Comparison of ENCODE assay signal across 8 cellular contexts in the genomic region with DNA sequence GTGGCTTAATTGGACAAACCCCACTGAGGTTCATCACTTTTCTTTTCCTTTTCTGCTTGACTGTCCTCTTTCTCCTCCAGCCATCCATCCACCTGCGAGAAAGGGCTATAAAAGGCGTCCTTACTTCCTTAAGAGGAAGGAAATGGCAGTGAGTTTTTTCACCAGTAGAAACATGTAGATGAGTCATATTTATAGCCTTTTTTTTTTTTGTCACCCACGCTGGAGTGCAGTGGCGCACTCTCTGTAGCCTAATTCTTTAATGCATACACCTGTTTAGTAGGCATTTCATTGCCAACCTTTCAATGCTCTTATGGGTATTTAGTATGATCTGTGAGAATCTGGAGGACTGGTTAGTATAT. TPM values are rescaled to one million over a fixed set of nuclear protein-coding genes. Genes with fewer than 3 reads are reported as not detected.
A peak's percentile ranks its signal among the peaks of the same experiment; 100 is the strongest.
DNase-seq lines count a peak whose midpoint lies in the region; ATAC-seq and TF ChIP-seq lines count a peak whose summit lies in the region.

No MANE protein-coding gene starts in this region.

- H3K27me3 ChIP-seq in right atrium auricular region (no peaks in the 10 kb centered on the region), Karpas-422 (ENCODE audit: low read length) (0 out of 2 replicates have a peak, but pooled peaks cover 2% of the 10 kb centered on the region), mesendoderm (ENCODE audit: insufficient read depth, low read length, poor library complexity) (no peaks in the 10 kb centered on the region)

- no peak overlapping the region for H2AK5ac ChIP-seq in mesendoderm (ENCODE audit: low read length)

- WGBS in lower leg skin, 2 donors, result 34 to 35% methylated on average over 4 of the region's 4 CpGs
- no CpG with 5 or more reads among the region's 4 CpGs for WGBS in mesendoderm (ENCODE audit: extremely low coverage, insufficient coverage, low lambda C conversion rate)

- no peak overlapping the region for H3K18ac ChIP-seq in mesendoderm (ENCODE audit: low read length)

- no peak overlapping the region for H4K5ac ChIP-seq in mesendoderm (ENCODE audit: low read length)

- peak overlapping the region; percentile 41 for H3K4me3 Mint-ChIP-seq in MCF 10A (ENCODE audit: unreplicated experiment)
- no peak overlapping the region for H3K4me3 Mint-ChIP-seq in stimulated activated memory B cell treated with anti-CD40 and anti-IgM and Interleukin-4, amounts not matched to agents 10 μg/mL and 1 μg/mL and 100 μg/mL, for 72 hours

- TF ChIP-seq POLR2A in lower leg skin (IDR thresholded peaks at IDR 0.05), result no peak

- H2BK5ac ChIP-seq in mesendoderm (ENCODE audit: low read length), result no peak overlapping the region

- no peaks in the 10 kb centered on the region for H3K36me3 Mint-ChIP-seq in MCF 10A (ENCODE audit: insufficient read depth, unreplicated experiment)
- H3K36me3 Mint-ChIP-seq in stimulated activated memory B cell treated with anti-CD40 and anti-IgM and Interleukin-4, amounts not matched to agents 10 μg/mL and 1 μg/mL and 100 μg/mL, for 72 hours, result no peaks in the 10 kb centered on the region

- intact Hi-C loops in left cardiac atrium (cut with DNase I), result no loop called here
- intact Hi-C loops in MCF 10A (cut with micrococcal nuclease), result loop anchor here (2.0 kb wide), 1 partner anchor 16 kb away; a partner anchor contains a TSS
- intact Hi-C loops in lower leg skin (cut with DNase I; ENCODE audit: low total_unique reads), result no loop called here

- H3K9me3 ChIP-seq in right atrium auricular region (no peaks in the 10 kb centered on the region), Karpas-422 (ENCODE audit: low read length) (no peaks in the 10 kb centered on the region)

- H3K9me3 Mint-ChIP-seq in MCF 10A (ENCODE audit: unreplicated experiment), result no peaks in the 10 kb centered on the region
- peaks cover 5% of the 10 kb centered on the region for H3K9me3 Mint-ChIP-seq in stimulated activated memory B cell treated with anti-CD40 and anti-IgM and Interleukin-4, amounts not matched to agents 10 μg/mL and 1 μg/mL and 100 μg/mL, for 72 hours

- H3K9ac ChIP-seq in Karpas-422 (ENCODE audit: low read length) (no peak overlapping the region), mesendoderm (ENCODE audit: low read length) (no peak overlapping the region)

- no peak overlapping the region for H3K23ac ChIP-seq in mesendoderm (ENCODE audit: low read length)

- H3K36me3 ChIP-seq in right atrium auricular region (no peaks in the 10 kb centered on the region), Karpas-422 (ENCODE audit: insufficient read depth, low read length) (no peaks in the 10 kb centered on the region), mesendoderm (ENCODE audit: control insufficient read depth, insufficient read depth, low read length) (no peaks in the 10 kb centered on the region)

- H3K4ac ChIP-seq in mesendoderm (ENCODE audit: low read depth, low read length), result no peak overlapping the region

- no peak overlapping the region for H2BK15ac ChIP-seq in mesendoderm (replicated peaks; ENCODE audit: low read depth)

- CTCF ChIA-PET in MCF 10A (lab: Yijun Ruan, JAX), result interaction anchor here (0.8 kb wide), 1 partner anchor 12 kb away, joined by 5 read pairs; no protein-coding TSS in a partner anchor

- H3K79me1 ChIP-seq in mesendoderm (ENCODE audit: low read length), result no peaks in the 10 kb centered on the region

- peak overlapping the region; percentile 95 for H3K27ac Mint-ChIP-seq in MCF 10A (ENCODE audit: low read depth, unreplicated experiment)
- H3K27ac Mint-ChIP-seq in stimulated activated memory B cell treated with anti-CD40 and anti-IgM and Interleukin-4, amounts not matched to agents 10 μg/mL and 1 μg/mL and 100 μg/mL, for 72 hours, result peak overlapping the region; percentile 64

- no peaks in the 10 kb centered on the region for H3K9me2 ChIP-seq in Karpas-422 (replicated peaks; ENCODE audit: insufficient read depth, low read length)

- H4K8ac ChIP-seq in mesendoderm (ENCODE audit: low read depth, low read length), result no peak overlapping the region

- DNase-seq in right atrium auricular region (ENCODE audit: low spot score) (no peak), left cardiac atrium (no peak), Karpas-422 (no peak), MCF 10A (ENCODE audit: unreplicated experiment) (peak; percentile 65), lower leg skin (ENCODE audit: low spot score in 2 of 2) (no peak), HuH-7.5 (ENCODE audit: low spot score) (no peak), mesendoderm (no peak)

- H4K20me1 ChIP-seq in Karpas-422 (ENCODE audit: insufficient read depth, low read depth, low read length), result no peaks in the 10 kb centered on the region

- BruUV-seq in MCF 10A (replicated peaks; lab: Mats Ljungman, UMichigan), result no TSS peak

- peak overlapping the region; percentile 4 for H2AFZ ChIP-seq in Karpas-422 (ENCODE audit: low read length)

- TF ChIP-seq CTCF in right atrium auricular region (IDR thresholded peaks at IDR 0.05) (no peak), MCF 10A (IDR thresholded peaks at IDR 0.05; ENCODE audit: unreplicated experiment) (no peak), lower leg skin (IDR thresholded peaks at IDR 0.05) (no peak)

- H3K4me1 Mint-ChIP-seq in MCF 10A (ENCODE audit: insufficient read depth, unreplicated experiment), result peaks cover 43% of the 10 kb centered on the region
- peaks cover 71% of the 10 kb centered on the region for H3K4me1 Mint-ChIP-seq in stimulated activated memory B cell treated with anti-CD40 and anti-IgM and Interleukin-4, amounts not matched to agents 10 μg/mL and 1 μg/mL and 100 μg/mL, for 72 hours

- no peaks in the 10 kb centered on the region for H3K79me2 ChIP-seq in Karpas-422 (ENCODE audit: low read length)
- no peaks in the 10 kb centered on the region for H3K79me2 ChIP-seq in mesendoderm (ENCODE audit: control insufficient read depth, insufficient read depth, low read length)

- H2BK120ac ChIP-seq in mesendoderm (ENCODE audit: low read depth, low read length), result no peak overlapping the region

- no peak overlapping the region for H3K4me3 ChIP-seq in right atrium auricular region
- H3K4me3 ChIP-seq in Karpas-422 (ENCODE audit: low read length), result peak overlapping the region; percentile 2; the same call in 1 of the 2 replicates
- H3K4me3 ChIP-seq in lower leg skin (ENCODE audit: low read depth, poor library complexity, severe bottlenecking), result no peak overlapping the region
- no peak overlapping the region for H3K4me3 ChIP-seq in mesendoderm (ENCODE audit: low read length)

- peak overlapping the region; percentile 65 to 77 for H3K27ac ChIP-seq in right atrium auricular region
- H3K27ac ChIP-seq in Karpas-422 (ENCODE audit: low read length), result no peak overlapping the region
- H3K27ac ChIP-seq in mesendoderm (ENCODE audit: low read depth, low read length), result no peak overlapping the region

- POLR2A ChIA-PET in MCF 10A (lab: Yijun Ruan, JAX), result interaction anchor here (0.6 to 17.4 kb wide), 7 partner anchors 8 to 1154 kb away, joined by 3 to 651 read pairs (median 4); a partner anchor contains a TSS

- no peak for ATAC-seq in left cardiac atrium
- ATAC-seq in stimulated activated memory B cell treated with anti-CD40 and anti-IgM and Interleukin-4, amounts not matched to agents 10 μg/mL and 1 μg/mL and 100 μg/mL, for 72 hours, result peak; percentile 82

- H3K4me1 ChIP-seq in right atrium auricular region, result peaks cover 0 to 73% of the 10 kb centered on the region in 2 donors
- peaks cover 21% of the 10 kb centered on the region for H3K4me1 ChIP-seq in Karpas-422 (ENCODE audit: low read length)
- no peaks in the 10 kb centered on the region for H3K4me1 ChIP-seq in mesendoderm (ENCODE audit: control insufficient read depth, low read depth, low read length)

- H3K56ac ChIP-seq in mesendoderm (ENCODE audit: low read length), result no peak overlapping the region

- peak overlapping the region; percentile 43 for H3K4me2 ChIP-seq in Karpas-422 (ENCODE audit: low read depth, low read length, poor library complexity, severe bottlenecking)
- H3K4me2 ChIP-seq in mesendoderm (ENCODE audit: low read length), result no peak overlapping the region

- H3K27me3 Mint-ChIP-seq in MCF 10A (ENCODE audit: insufficient read depth, unreplicated experiment), result no peaks in the 10 kb centered on the region
- H3K27me3 Mint-ChIP-seq in stimulated activated memory B cell treated with anti-CD40 and anti-IgM and Interleukin-4, amounts not matched to agents 10 μg/mL and 1 μg/mL and 100 μg/mL, for 72 hours, result no peaks in the 10 kb centered on the region

RNA-seq across cellular contexts. Expression of a gene that starts 15.3 kb away (rescaled TPM):
- total RNA-seq in right atrium auricular region (100 to 1,000 TPM; 111 to 143 TPM), left cardiac atrium (100 to 1,000 TPM; 128 to 158 TPM), MCF 10A (2022) (57.9 and 58.4 TPM in 2 replicates), lower leg skin (10 to 100 TPM; 64.2 to 92.1 (median 83.0) TPM)
- total RNA-seq in Karpas-422 (2014; rRNA removed; shearing (Covaris generic); ENCODE audit: low replicate concordance), result 36.0 and 76.9 TPM in 2 replicates
- 18.6 TPM for polyA plus RNA-seq in mesendoderm (2013, experiment 1 of 2)
- 19.6 TPM for polyA plus RNA-seq in mesendoderm (2013, experiment 2 of 2)

Comparison
In these comparisons a context has a peak if more than half of its experiments do, and no peak if none do; other contexts are left out.
1. H3K27ac ChIP-seq: peak in right atrium auricular region (2 of 2); none in Karpas-422 (single experiment) and mesendoderm (single experiment).